In the genomic region with DNA sequence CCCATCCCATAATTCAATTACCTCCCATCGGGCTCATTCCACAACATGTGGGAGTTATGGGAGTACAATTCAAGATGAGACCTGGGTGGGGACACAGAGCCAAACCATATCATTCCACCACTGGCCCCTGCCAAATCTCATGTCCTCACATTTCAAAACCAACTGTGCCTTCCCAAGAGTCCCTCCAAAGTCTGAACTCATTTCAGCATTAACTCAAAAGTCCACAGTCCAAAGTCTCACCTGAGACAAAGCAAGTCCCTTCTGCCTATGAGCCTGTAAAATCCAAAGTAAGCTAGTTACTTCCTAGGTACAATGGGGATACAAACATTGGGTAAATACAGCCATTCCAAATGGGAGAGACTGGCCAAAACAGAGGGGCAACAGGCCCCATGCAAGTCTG, we compare ENCODE assay signal across 1 cellular context. TPM values are rescaled to one million over a fixed set of nuclear protein-coding genes. Genes with fewer than 3 reads are reported as not detected.
"Had no signal": no experiment of that assay in that cellular context is flagged by ENCODE, and none has a peak within 500 bp of the region (broad histone marks: within the 10 kb centered on the region; RNA-seq: fewer than 3 reads in every experiment).

No MANE protein-coding gene starts in this region.

RNA-seq across cellular contexts. Expression of gene DGKI, which starts 15.2 kb away (rescaled TPM):
- total RNA-seq: foreskin keratinocyte had no signal
- polyA plus RNA-seq: foreskin keratinocyte had no signal
